ENCODE assay signal across 8 cellular contexts in the genomic region with DNA sequence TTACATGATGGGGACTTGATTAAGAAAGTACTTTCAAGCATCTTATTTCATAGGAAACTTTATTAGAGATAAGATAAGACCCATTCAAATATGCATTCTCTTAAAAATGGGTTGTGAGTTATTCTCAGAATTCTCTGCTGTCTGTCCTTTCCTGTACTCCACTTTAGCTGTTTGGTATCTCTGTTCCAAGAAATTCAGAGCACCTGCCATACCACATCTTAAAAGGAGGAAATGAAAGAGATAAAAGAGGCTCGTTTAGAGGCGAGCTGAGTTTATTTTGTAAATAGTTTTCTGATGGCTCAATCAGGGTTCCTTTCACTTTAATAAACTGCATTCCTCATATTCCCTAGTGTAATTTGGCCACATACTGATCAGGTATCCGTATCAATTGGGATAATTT.
A peak's percentile ranks its signal among the peaks of the same experiment; 100 is the strongest.
DNase-seq lines count a peak whose midpoint lies in the region; ATAC-seq, FAIRE-seq and TF ChIP-seq lines count a peak whose summit lies in the region.

No MANE protein-coding gene starts in this region.

- no peak overlapping the region for H2AK9ac ChIP-seq in IMR-90 (replicated peaks; ENCODE audit: low read depth, low read length, poor library complexity)

- no peak overlapping the region for H3K9ac ChIP-seq in IMR-90 (ENCODE audit: low read depth, low read length)

- peaks cover 9 to 34% of the 10 kb centered on the region in 2 experiments; a peak in 3 of 4 replicates for H3K79me1 ChIP-seq in IMR-90 (ENCODE audit: low read depth in 1 of 2, low read length in 2 of 2)

- H3K36me3 ChIP-seq in GM06990 (ENCODE audit: control insufficient read depth, insufficient read depth, low read length) (peaks cover 4% of the 10 kb centered on the region), IMR-90 (ENCODE audit: control insufficient read depth, insufficient read depth, low read length) (peaks cover 1% of the 10 kb centered on the region; the same call in 1 of the 2 replicates)

- H4K91ac ChIP-seq in IMR-90 (ENCODE audit: insufficient read depth, low read depth, low read length): no peak overlapping the region

- H3K4me1 ChIP-seq in IMR-90 (ENCODE audit: control insufficient read depth, insufficient read depth, low read length): peaks cover 8% of the 10 kb centered on the region

- TF ChIP-seq POLR2A in IMR-90 (IDR thresholded peaks at IDR 0.05; ENCODE audit: low read depth, low read length): no peak

- H3K23ac ChIP-seq in IMR-90 (ENCODE audit: low read depth, low read length): no peak overlapping the region

- H3K4me2 ChIP-seq in IMR-90 (ENCODE audit: low read depth, low read length): peak overlapping the region; percentile 62; the same call in 1 of the 2 replicates

- no peak overlapping the region for H3K14ac ChIP-seq in IMR-90 (replicated peaks; ENCODE audit: low read depth, low read length)

- H3K4ac ChIP-seq in IMR-90 (ENCODE audit: low read depth, low read length): no peak overlapping the region

- BruUV-seq in IMR-90 (replicated peaks; lab: Mats Ljungman, UMichigan): no TSS peak

- WGBS in IMR-90 (ENCODE audit: extremely low coverage in 2 of 2, insufficient read length in 1 of 2), 2 experiments: no CpG with 5 or more reads among the region's 3 CpGs

- H4K5ac ChIP-seq in IMR-90 (ENCODE audit: low read depth, low read length): no peak overlapping the region

- H4K8ac ChIP-seq in IMR-90 (ENCODE audit: low read depth in 2 of 2, low read length in 2 of 2): no peak overlapping the region

- POLR2A ChIA-PET in IMR-90 (lab: Charles Lee; ENCODE audit: unreplicated experiment): no interaction called here

- no peak overlapping the region for H3K56ac ChIP-seq in IMR-90 (ENCODE audit: extremely low read depth, insufficient read depth, low read length)

- no peak overlapping the region for H2AK5ac ChIP-seq in IMR-90 (ENCODE audit: low read depth, low read length)

- ATAC-seq in GM21528 (IDR thresholded peaks at IDR 0.05; ENCODE audit: low FRiP score, unreplicated experiment): peak; percentile 80
- peak; percentile 30 for ATAC-seq in IMR-90 (ENCODE audit: low read depth)

- dilution Hi-C loops in IMR-90 (cut with HindIII; ENCODE audit: low sequenced_read_pairs, unreplicated experiment): no loop called here

- no peak overlapping the region for H2BK5ac ChIP-seq in IMR-90 (ENCODE audit: low read depth, low read length, poor library complexity, severe bottlenecking)

- DNase-seq in GM06990 (ENCODE audit: extremely low read depth, insufficient read length) (peak; percentile 15), IMR-90 (peak; percentile 15), fibroblast of villous mesenchyme (ENCODE audit: low read depth) (peak; percentile 47), HTR-8/SVneo (ENCODE audit: insufficient read length, low spot score) (no peak), HT-29 (ENCODE audit: low spot score) (no peak), dorsolateral prefrontal cortex (no peak), NCI-H1048 (lab: John Stamatoyannopoulos, UW) (no peak)

- no peaks in the 10 kb centered on the region for H3K9me3 ChIP-seq in IMR-90 (ENCODE audit: control insufficient read depth, insufficient read depth, low read length)

- no peak for FAIRE-seq in HTR-8/SVneo (lab: Jason Lieb, UNC)

- H4K20me1 ChIP-seq in IMR-90 (ENCODE audit: insufficient read depth, low read length): no peaks in the 10 kb centered on the region

- no peak overlapping the region for H3K27ac ChIP-seq in IMR-90 (ENCODE audit: insufficient read depth, low read length)
- H3K27ac ChIP-seq in dorsolateral prefrontal cortex: no peak overlapping the region

- no peak overlapping the region for H2BK120ac ChIP-seq in IMR-90 (ENCODE audit: low read depth, low read length)

- H2BK20ac ChIP-seq in IMR-90 (ENCODE audit: low read depth, low read length): no peak overlapping the region; the same call in 1 of the 2 replicates

- H2BK15ac ChIP-seq in IMR-90 (ENCODE audit: low read depth, low read length): 0 out of 3 replicates have a peak overlapping the region, but pooled peaks have one; percentile 4

- TF ChIP-seq CTCF in GM06990 (IDR thresholded peaks at IDR 0.05; ENCODE audit: insufficient read depth, low read length, poor library complexity, severe bottlenecking) (no peak), IMR-90 (conservative IDR thresholded peaks at IDR 0.05; ENCODE audit: low read depth, low read length) (no peak), fibroblast of villous mesenchyme (IDR thresholded peaks at IDR 0.05; ENCODE audit: insufficient read depth, low read depth, low read length) (no peak), dorsolateral prefrontal cortex (IDR thresholded peaks at IDR 0.05 in 54 of 56, conservative IDR thresholded peaks at IDR 0.05 in 2 of 56; ENCODE audit: low read depth in 1 of 56, partially characterized antibody in 56 of 56) (no peak)

- no peaks in the 10 kb centered on the region for H3K27me3 ChIP-seq in GM06990 (replicated peaks; ENCODE audit: control insufficient read depth, insufficient read depth, low read length)
- no peaks in the 10 kb centered on the region for H3K27me3 ChIP-seq in IMR-90 (ENCODE audit: control insufficient read depth, insufficient read depth, low read length)
- H3K27me3 ChIP-seq in dorsolateral prefrontal cortex: peaks cover 0 to 3% (median 0%) of the 10 kb centered on the region in 45 donors

- H3K4me3 ChIP-seq in GM06990 (replicated peaks; ENCODE audit: low read depth, low read length) (no peak overlapping the region), IMR-90 (ENCODE audit: insufficient read depth, low read depth, low read length) (no peak overlapping the region), fibroblast of villous mesenchyme (ENCODE audit: low read depth, low read length) (no peak overlapping the region), dorsolateral prefrontal cortex (no peak overlapping the region)

- H2AFZ ChIP-seq in IMR-90 (replicated peaks; ENCODE audit: low read length, poor library complexity): no peak overlapping the region

- in situ Hi-C loops in IMR-90 (cut with MboI; ENCODE audit: low sequenced_read_pairs): no loop called here

- H3K9me1 ChIP-seq in IMR-90 (ENCODE audit: insufficient read depth, low read length): peaks cover 10% of the 10 kb centered on the region; the same call in 1 of the 2 replicates

- no peak for TF ChIP-seq RAD21 in IMR-90 (IDR thresholded peaks at IDR 0.05; ENCODE audit: low read length)

- CTCF ChIA-PET in IMR-90 (lab: Yijun Ruan, JAX): interaction anchor here (0.6 to 1.6 kb wide), 2 partner anchors 21 to 250 kb away, joined by 3 to 5 read pairs; no protein-coding TSS in a partner anchor

- no peak overlapping the region for H3K18ac ChIP-seq in IMR-90 (ENCODE audit: low read depth, low read length)

- intact Hi-C loops in IMR-90 (cut with micrococcal nuclease) (no loop called here), dorsolateral prefrontal cortex (cut with DNase I) (no loop called here)

TF ChIP-seq in IMR-90, 13 proteins besides CTCF, POLR2A, EP300 and RAD21:
- no peak for TF ChIP-seq CEBPB (IDR thresholded peaks at IDR 0.05; ENCODE audit: low read depth, low read length)
- no peak for TF ChIP-seq CHD1 (IDR thresholded peaks at IDR 0.05; ENCODE audit: low read depth, low read length)
- no peak for TF ChIP-seq SMC3 (IDR thresholded peaks at IDR 0.05; ENCODE audit: low read depth, low read length)
- no peak for TF ChIP-seq RFX5 (IDR thresholded peaks at IDR 0.05; ENCODE audit: low read depth, low read length)
- no peak for TF ChIP-seq BHLHE40 (IDR thresholded peaks at IDR 0.05; ENCODE audit: low read depth, low read length)
- no peak for TF ChIP-seq MAZ (IDR thresholded peaks at IDR 0.05; ENCODE audit: borderline replicate concordance, low read depth, low read length)
- TF ChIP-seq RCOR1 (IDR thresholded peaks at IDR 0.05; ENCODE audit: insufficient replicate concordance, low read length): no peak
- TF ChIP-seq NFE2L2 (IDR thresholded peaks at IDR 0.05; ENCODE audit: low read depth, low read length): no peak
- TF ChIP-seq MXI1 (IDR thresholded peaks at IDR 0.05; ENCODE audit: borderline replicate concordance, low read depth, low read length): no peak
- TF ChIP-seq MAFK (IDR thresholded peaks at IDR 0.05; ENCODE audit: low read depth, low read length): no peak
- TF ChIP-seq, protein P1, sequence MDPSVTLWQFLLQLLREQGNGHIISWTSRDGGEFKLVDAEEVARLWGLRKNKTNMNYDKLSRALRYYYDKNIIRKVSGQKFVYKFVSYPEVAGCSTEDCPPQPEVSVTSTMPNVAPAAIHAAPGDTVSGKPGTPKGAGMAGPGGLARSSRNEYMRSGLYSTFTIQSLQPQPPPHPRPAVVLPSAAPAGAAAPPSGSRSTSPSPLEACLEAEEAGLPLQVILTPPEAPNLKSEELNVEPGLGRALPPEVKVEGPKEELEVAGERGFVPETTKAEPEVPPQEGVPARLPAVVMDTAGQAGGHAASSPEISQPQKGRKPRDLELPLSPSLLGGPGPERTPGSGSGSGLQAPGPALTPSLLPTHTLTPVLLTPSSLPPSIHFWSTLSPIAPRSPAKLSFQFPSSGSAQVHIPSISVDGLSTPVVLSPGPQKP (IDR thresholded peaks at IDR 0.05; ENCODE audit: borderline replicate concordance, low read depth, low read length): no peak
- TF ChIP-seq, protein P2, sequence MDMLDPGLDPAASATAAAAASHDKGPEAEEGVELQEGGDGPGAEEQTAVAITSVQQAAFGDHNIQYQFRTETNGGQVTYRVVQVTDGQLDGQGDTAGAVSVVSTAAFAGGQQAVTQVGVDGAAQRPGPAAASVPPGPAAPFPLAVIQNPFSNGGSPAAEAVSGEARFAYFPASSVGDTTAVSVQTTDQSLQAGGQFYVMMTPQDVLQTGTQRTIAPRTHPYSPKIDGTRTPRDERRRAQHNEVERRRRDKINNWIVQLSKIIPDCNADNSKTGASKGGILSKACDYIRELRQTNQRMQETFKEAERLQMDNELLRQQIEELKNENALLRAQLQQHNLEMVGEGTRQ (IDR thresholded peaks at IDR 0.05; ENCODE audit: low read depth, low read length): no peak
- TF ChIP-seq FOS (IDR thresholded peaks at IDR 0.05; ENCODE audit: low read depth, low read length): no peak

Comparison
In these comparisons a context has a peak if more than half of its experiments do, and no peak if none do; other contexts are left out.
1. DNase-seq: peak in GM06990 (single experiment), IMR-90 (single experiment) and fibroblast of villous mesenchyme (single experiment); none in HTR-8/SVneo (single experiment), HT-29 (single experiment), dorsolateral prefrontal cortex (0 of 10) and NCI-H1048 (single experiment).